ENCODE assay signal across 10 cellular contexts in genomic region chr1:201795066-201795465, GRCh38. TPM values are rescaled to one million over a fixed set of nuclear protein-coding genes. Genes with fewer than 3 reads are reported as not detected.
DNase-seq lines count a peak whose midpoint lies in the region; ATAC-seq, FAIRE-seq and TF ChIP-seq lines count a peak whose summit lies in the region.
"Had no signal": no experiment of that assay in that cellular context is flagged by ENCODE, and none has a peak within 500 bp of the region (broad histone marks: within the 10 kb centered on the region; RNA-seq: fewer than 3 reads in every experiment).

No MANE protein-coding gene starts in this region.

- peak; percentile 56 for TF ChIP-seq CTCF in retinal pigment epithelial cell (conservative IDR thresholded peaks at IDR 0.05; ENCODE audit: low read depth, low read length)

- no peak overlapping the region for H3K4me3 ChIP-seq in retinal pigment epithelial cell (ENCODE audit: low read length)
- H3K4me3 ChIP-seq: skin epidermis had no signal

- peak; percentile 18 for DNase-seq in NCI-H2196 (lab: John Stamatoyannopoulos, UW; ENCODE audit: unreplicated experiment)
- DNase-seq in NCI-H2196 treated with DMSO at 0.1 percent for 48 hours (lab: John Stamatoyannopoulos, UW; ENCODE audit: unreplicated experiment), result no peak
- DNase-seq in NCI-H1694 treated with DMSO at 0.1 percent for 48 hours (lab: John Stamatoyannopoulos, UW), result peak; percentile 23
- DNase-seq in dermis blood vessel endothelial cell, result peak; percentile 65
- DNase-seq in retinal pigment epithelial cell (ENCODE audit: low read depth), result no peak
- DNase-seq in T-helper 9 cell, result no peak
- no peak for DNase-seq in GM19239 (ENCODE audit: insufficient read length, low spot score)
- DNase-seq: C1 segment of cervical spinal cord had no signal

- ATAC-seq in HG02840 (IDR thresholded peaks at IDR 0.05; ENCODE audit: low FRiP score, unreplicated experiment), result no peak

- no peak for FAIRE-seq in GM19239 (lab: Jason Lieb, UNC)

RNA-seq across cellular contexts. Expression of gene IPO9, which starts 33.9 kb away (rescaled TPM):
- 32.5 and 33.6 TPM in 2 replicates for total RNA-seq in dermis blood vessel endothelial cell

Comparison
In these comparisons a context has a peak if more than half of its experiments do, and no peak if none do; other contexts are left out.
1. DNase-seq: peak in NCI-H2196 (single experiment), NCI-H1694 treated with DMSO at 0.1 percent for 48 hours (single experiment) and dermis blood vessel endothelial cell (single experiment); none in NCI-H2196 treated with DMSO at 0.1 percent for 48 hours (single experiment), retinal pigment epithelial cell (single experiment), T-helper 9 cell (single experiment) and GM19239 (single experiment).